Comparison of ENCODE assay signal across 1 cellular context in the genomic region with DNA sequence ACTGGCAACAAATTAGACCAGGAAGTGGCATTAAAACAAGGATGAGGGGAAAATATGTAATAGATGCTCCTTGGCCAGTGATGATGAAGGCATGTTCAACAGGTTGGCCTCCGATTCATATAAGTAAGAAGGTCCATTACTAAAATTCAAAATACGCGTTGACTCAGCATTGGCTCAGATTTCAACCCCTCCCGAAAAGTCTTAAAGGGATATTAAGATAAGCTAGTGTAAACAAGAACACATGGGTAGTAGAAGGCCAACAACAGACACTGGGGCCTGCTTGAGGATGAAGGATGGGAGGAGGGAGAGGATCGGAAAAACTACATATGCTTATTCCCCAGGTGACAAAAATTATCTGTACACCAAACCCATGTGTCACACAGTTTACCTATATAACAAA.
TF ChIP-seq lines count a peak whose summit lies in the region.

No MANE protein-coding gene starts in this region.

TF ChIP-seq in liver, 16 proteins besides CTCF, POLR2A, EP300 and RAD21 (continued from another document):
- TF ChIP-seq FOXA1 (IDR thresholded peaks at IDR 0.05) (no peak), SP1 (IDR thresholded peaks at IDR 0.05) (no peak)
- TF ChIP-seq, protein P1, sequence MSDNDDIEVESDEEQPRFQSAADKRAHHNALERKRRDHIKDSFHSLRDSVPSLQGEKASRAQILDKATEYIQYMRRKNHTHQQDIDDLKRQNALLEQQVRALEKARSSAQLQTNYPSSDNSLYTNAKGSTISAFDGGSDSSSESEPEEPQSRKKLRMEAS (IDR thresholded peaks at IDR 0.05) = no peak
- TF ChIP-seq, protein P2, sequence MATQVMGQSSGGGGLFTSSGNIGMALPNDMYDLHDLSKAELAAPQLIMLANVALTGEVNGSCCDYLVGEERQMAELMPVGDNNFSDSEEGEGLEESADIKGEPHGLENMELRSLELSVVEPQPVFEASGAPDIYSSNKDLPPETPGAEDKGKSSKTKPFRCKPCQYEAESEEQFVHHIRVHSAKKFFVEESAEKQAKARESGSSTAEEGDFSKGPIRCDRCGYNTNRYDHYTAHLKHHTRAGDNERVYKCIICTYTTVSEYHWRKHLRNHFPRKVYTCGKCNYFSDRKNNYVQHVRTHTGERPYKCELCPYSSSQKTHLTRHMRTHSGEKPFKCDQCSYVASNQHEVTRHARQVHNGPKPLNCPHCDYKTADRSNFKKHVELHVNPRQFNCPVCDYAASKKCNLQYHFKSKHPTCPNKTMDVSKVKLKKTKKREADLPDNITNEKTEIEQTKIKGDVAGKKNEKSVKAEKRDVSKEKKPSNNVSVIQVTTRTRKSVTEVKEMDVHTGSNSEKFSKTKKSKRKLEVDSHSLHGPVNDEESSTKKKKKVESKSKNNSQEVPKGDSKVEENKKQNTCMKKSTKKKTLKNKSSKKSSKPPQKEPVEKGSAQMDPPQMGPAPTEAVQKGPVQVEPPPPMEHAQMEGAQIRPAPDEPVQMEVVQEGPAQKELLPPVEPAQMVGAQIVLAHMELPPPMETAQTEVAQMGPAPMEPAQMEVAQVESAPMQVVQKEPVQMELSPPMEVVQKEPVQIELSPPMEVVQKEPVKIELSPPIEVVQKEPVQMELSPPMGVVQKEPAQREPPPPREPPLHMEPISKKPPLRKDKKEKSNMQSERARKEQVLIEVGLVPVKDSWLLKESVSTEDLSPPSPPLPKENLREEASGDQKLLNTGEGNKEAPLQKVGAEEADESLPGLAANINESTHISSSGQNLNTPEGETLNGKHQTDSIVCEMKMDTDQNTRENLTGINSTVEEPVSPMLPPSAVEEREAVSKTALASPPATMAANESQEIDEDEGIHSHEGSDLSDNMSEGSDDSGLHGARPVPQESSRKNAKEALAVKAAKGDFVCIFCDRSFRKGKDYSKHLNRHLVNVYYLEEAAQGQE (IDR thresholded peaks at IDR 0.05) = no peak
